In genomic region chr2:41784496-41784895, GRCh38 we compare ENCODE assay signal across 11 cellular contexts.
"Had no signal": no experiment of that assay in that cellular context is flagged by ENCODE, and none has a peak within 500 bp of the region (broad histone marks: within the 10 kb centered on the region; RNA-seq: fewer than 3 reads in every experiment).

No MANE protein-coding gene starts in this region.

- H3K27me3 ChIP-seq: ovary, stomach had no signal

- H3K27ac ChIP-seq: ovary, stomach had no signal

- H3K27ac Mint-ChIP-seq: activated naive CD4-positive, alpha-beta T cell treated with anti-CD3 and anti-CD28 coated beads, Interleukin-2, amount 10 ng/mL, durations not matched to agents 7 days and 5 days; activated T-helper 2 cell treated with anti-CD3 and anti-CD28 coated beads, Interferon-gamma antibody, Interleukin-2, Interleukin-4, amounts not matched to agents 10 μg/mL and 5 μg/mL and 100 μg/mL, durations not matched to agents 14 hours and 24 hours and 36 hours had no signal

- H3K9me3 Mint-ChIP-seq: activated naive CD4-positive, alpha-beta T cell treated with anti-CD3 and anti-CD28 coated beads, Interleukin-2, amount 10 ng/mL, durations not matched to agents 7 days and 5 days; activated T-helper 2 cell treated with anti-CD3 and anti-CD28 coated beads, Interferon-gamma antibody, Interleukin-2, Interleukin-4, amounts not matched to agents 10 μg/mL and 5 μg/mL and 100 μg/mL, durations not matched to agents 14 hours and 24 hours and 36 hours; central memory CD8-positive, alpha-beta T cell had no signal

- H3K4me3 ChIP-seq: ovary, stomach had no signal

- H3K36me3 Mint-ChIP-seq: activated naive CD4-positive, alpha-beta T cell treated with anti-CD3 and anti-CD28 coated beads, Interleukin-2, amount 10 ng/mL, durations not matched to agents 7 days and 5 days had no signal

- H3K4me1 Mint-ChIP-seq: activated naive CD4-positive, alpha-beta T cell treated with anti-CD3 and anti-CD28 coated beads, Interleukin-2, amount 10 ng/mL, durations not matched to agents 7 days and 5 days; central memory CD8-positive, alpha-beta T cell had no signal

- DNase-seq: activated naive CD4-positive, alpha-beta T cell treated with anti-CD3 and anti-CD28 coated beads, Interleukin-2, amount 10 ng/mL, durations not matched to agents 7 days and 5 days; erythroblast; left ventricle myocardium superior; mesendoderm; ovary; retina; stimulated activated CD4-positive, alpha-beta T cell treated with anti-CD3 and anti-CD28 coated beads, Interleukin-15, amount 100 ng/mL, for 24 hours; stimulated activated CD4-positive, alpha-beta T cell treated with anti-CD3 and anti-CD28 coated beads, Interleukin-4, amount 100 ng/mL, for 24 hours; stomach had no signal

- ATAC-seq: left ventricle myocardium superior had no signal

- H3K36me3 ChIP-seq: ovary, stomach had no signal

- H3K9me3 ChIP-seq: ovary, stomach had no signal

- H3K4me3 Mint-ChIP-seq: activated naive CD4-positive, alpha-beta T cell treated with anti-CD3 and anti-CD28 coated beads, Interleukin-2, amount 10 ng/mL, durations not matched to agents 7 days and 5 days; central memory CD8-positive, alpha-beta T cell had no signal
